Comparison of ENCODE assay signal across 11 cellular contexts in genomic region chr19:13096968-13097330, GRCh38. TPM values are rescaled to one million over a fixed set of nuclear protein-coding genes. Genes with fewer than 3 reads are reported as not detected.
DNase-seq lines count a peak whose midpoint lies in the region; ATAC-seq, FAIRE-seq and TF ChIP-seq lines count a peak whose summit lies in the region.
"Had no signal": no experiment of that assay in that cellular context is flagged by ENCODE, and none has a peak within 500 bp of the region (broad histone marks: within the 10 kb centered on the region; RNA-seq: fewer than 3 reads in every experiment).

No MANE protein-coding gene starts in this region.

- TF ChIP-seq CTCF in 22Rv1 (IDR thresholded peaks at IDR 0.05) (no peak), BE2C (IDR thresholded peaks at IDR 0.05; ENCODE audit: low read depth, low read length) (no peak)

- H3K9me3 ChIP-seq in ES-I3 (ENCODE audit: control insufficient read depth, insufficient read depth, low read length) = no peaks in the 10 kb centered on the region
- H3K9me3 ChIP-seq in BE2C = no peaks in the 10 kb centered on the region

- no peak for ATAC-seq in activated naive CD8-positive, alpha-beta T cell treated with anti-CD3 and anti-CD28 coated beads, Interleukin-2, amount 50 U/mL, for 24 hours
- no peak for ATAC-seq in natural killer cell treated with Interleukin-12 subunit alpha and Interleukin-12 subunit beta and Interleukin-15 and Interleukin-18, amount 100 ng/mL, for 72 hours
- ATAC-seq in GM21528 (IDR thresholded peaks at IDR 0.05; ENCODE audit: low FRiP score, unreplicated experiment) = no peak

- peak overlapping the region; percentile 53; the same call in 1 of the 2 replicates for H3K27ac ChIP-seq in 22Rv1
- H3K27ac ChIP-seq: hepatocyte had no signal

- peaks cover 8% of the 10 kb centered on the region for H3K36me3 Mint-ChIP-seq in activated naive CD8-positive, alpha-beta T cell treated with anti-CD3 and anti-CD28 coated beads, Interleukin-2, amount 50 U/mL, for 24 hours (ENCODE audit: low read depth)
- peaks cover 6% of the 10 kb centered on the region for H3K36me3 Mint-ChIP-seq in natural killer cell treated with Interleukin-12 subunit alpha and Interleukin-12 subunit beta and Interleukin-15 and Interleukin-18, amount 100 ng/mL, for 72 hours

- H3K36me3 ChIP-seq in ES-I3 (ENCODE audit: insufficient read depth, low read length) (no peaks in the 10 kb centered on the region), BE2C (0 out of 2 replicates have a peak, but pooled peaks cover 3% of the 10 kb centered on the region)

- peak overlapping the region; percentile 55 for H3K4me3 Mint-ChIP-seq in activated naive CD8-positive, alpha-beta T cell treated with anti-CD3 and anti-CD28 coated beads, Interleukin-2, amount 50 U/mL, for 24 hours
- H3K4me3 Mint-ChIP-seq in natural killer cell treated with Interleukin-12 subunit alpha and Interleukin-12 subunit beta and Interleukin-15 and Interleukin-18, amount 100 ng/mL, for 72 hours = peak overlapping the region; percentile 39

- H3K27ac Mint-ChIP-seq in activated naive CD8-positive, alpha-beta T cell treated with anti-CD3 and anti-CD28 coated beads, Interleukin-2, amount 50 U/mL, for 24 hours = peak overlapping the region; percentile 53
- no peak overlapping the region for H3K27ac Mint-ChIP-seq in natural killer cell treated with Interleukin-12 subunit alpha and Interleukin-12 subunit beta and Interleukin-15 and Interleukin-18, amount 100 ng/mL, for 72 hours

- H3K9ac ChIP-seq in ES-I3 (ENCODE audit: low read depth, low read length) = peak overlapping the region; percentile 66; the same call in 1 of the 2 replicates

- no peak for FAIRE-seq in GM19239 (lab: Jason Lieb, UNC)
- FAIRE-seq: D721Med had no signal

- no peaks in the 10 kb centered on the region for H3K27me3 ChIP-seq in BE2C

- peaks cover 8% of the 10 kb centered on the region for H3K4me1 ChIP-seq in ES-I3 (ENCODE audit: insufficient read depth, low read length)
- peaks cover 32% of the 10 kb centered on the region for H3K4me1 ChIP-seq in BE2C

- no peak for DNase-seq in activated naive CD8-positive, alpha-beta T cell treated with anti-CD3 and anti-CD28 coated beads, Interleukin-2, amount 50 U/mL, for 24 hours
- DNase-seq in natural killer cell treated with Interleukin-12 subunit alpha and Interleukin-12 subunit beta and Interleukin-15 and Interleukin-18, amount 100 ng/mL, for 72 hours (ENCODE audit: low spot score) = no peak
- DNase-seq in stimulated activated CD4-positive, alpha-beta T cell treated with anti-CD3 and anti-CD28 coated beads, Interleukin-2, amount 100 ng/mL, for 48 hours = no peak
- no peak for DNase-seq in BE2C
- no peak for DNase-seq in GM19239 (ENCODE audit: insufficient read length, low spot score)
- DNase-seq: cortex of kidney had no signal

- H3K9me3 Mint-ChIP-seq in activated naive CD8-positive, alpha-beta T cell treated with anti-CD3 and anti-CD28 coated beads, Interleukin-2, amount 50 U/mL, for 24 hours = no peaks in the 10 kb centered on the region
- H3K9me3 Mint-ChIP-seq in natural killer cell treated with Interleukin-12 subunit alpha and Interleukin-12 subunit beta and Interleukin-15 and Interleukin-18, amount 100 ng/mL, for 72 hours = peaks cover 5% of the 10 kb centered on the region

- H3K27me3 Mint-ChIP-seq in activated naive CD8-positive, alpha-beta T cell treated with anti-CD3 and anti-CD28 coated beads, Interleukin-2, amount 50 U/mL, for 24 hours = peaks cover 24% of the 10 kb centered on the region
- peaks cover 13 to 15% of the 10 kb centered on the region in 2 donors for H3K27me3 Mint-ChIP-seq in natural killer cell treated with Interleukin-12 subunit alpha and Interleukin-12 subunit beta and Interleukin-15 and Interleukin-18, amount 100 ng/mL, for 72 hours

- peaks cover 49% of the 10 kb centered on the region for H3K4me1 Mint-ChIP-seq in activated naive CD8-positive, alpha-beta T cell treated with anti-CD3 and anti-CD28 coated beads, Interleukin-2, amount 50 U/mL, for 24 hours
- peaks cover 29 to 30% of the 10 kb centered on the region in 2 donors for H3K4me1 Mint-ChIP-seq in natural killer cell treated with Interleukin-12 subunit alpha and Interleukin-12 subunit beta and Interleukin-15 and Interleukin-18, amount 100 ng/mL, for 72 hours (ENCODE audit: low read depth in 2 of 2)

- no peak overlapping the region for H3K4me3 ChIP-seq in BE2C (ENCODE audit: low read depth, low read length)
- H3K4me3 ChIP-seq: hepatocyte had no signal

RNA-seq across cellular contexts. Expression of gene LYL1, which starts 5.7 kb away (rescaled TPM):
- 1 to 10 TPM in 1 of 2 donors, under 1 TPM in 1; 0.86 to 1.4 TPM for total RNA-seq in natural killer cell treated with Interleukin-12 subunit alpha and Interleukin-12 subunit beta and Interleukin-15 and Interleukin-18, amount 100 ng/mL, for 72 hours
- 75.7 TPM for polyA plus RNA-seq in BE2C (2012; ENCODE audit: insufficient read depth, insufficient read length, low read depth)

RNA-seq across cellular contexts. Expression of gene TRMT1, which starts 19.6 kb away (rescaled TPM):
- 100 to 1,000 TPM in 1 of 2 donors, 10 to 100 TPM in 1; 54.6 to 120 TPM for total RNA-seq in natural killer cell treated with Interleukin-12 subunit alpha and Interleukin-12 subunit beta and Interleukin-15 and Interleukin-18, amount 100 ng/mL, for 72 hours
- polyA plus RNA-seq in BE2C (2012; ENCODE audit: insufficient read depth, insufficient read length, low read depth) = 98.5 TPM

RNA-seq across cellular contexts. Expression of gene NACC1, which starts 21.1 kb away (rescaled TPM):
- 100 to 1,000 TPM; 129 to 138 TPM for total RNA-seq in natural killer cell treated with Interleukin-12 subunit alpha and Interleukin-12 subunit beta and Interleukin-15 and Interleukin-18, amount 100 ng/mL, for 72 hours
- polyA plus RNA-seq in BE2C (2012; ENCODE audit: insufficient read depth, insufficient read length, low read depth) = 97.8 TPM

RNA-seq across cellular contexts. Expression of gene STX10, which starts 53.2 kb away (rescaled TPM):
- 10 to 100 TPM; 48.1 to 62.5 TPM for total RNA-seq in natural killer cell treated with Interleukin-12 subunit alpha and Interleukin-12 subunit beta and Interleukin-15 and Interleukin-18, amount 100 ng/mL, for 72 hours
- 274 TPM for polyA plus RNA-seq in BE2C (2012; ENCODE audit: insufficient read depth, insufficient read length, low read depth)

RNA-seq across cellular contexts. Expression of gene IER2, which starts 53.3 kb away (rescaled TPM):
- 100 to 1,000 TPM; 106 to 117 TPM for total RNA-seq in natural killer cell treated with Interleukin-12 subunit alpha and Interleukin-12 subunit beta and Interleukin-15 and Interleukin-18, amount 100 ng/mL, for 72 hours
- polyA plus RNA-seq in BE2C (2012; ENCODE audit: insufficient read depth, insufficient read length, low read depth) = 291 TPM
